Comparison of ENCODE assay signal across 20 cellular contexts in the genomic region with DNA sequence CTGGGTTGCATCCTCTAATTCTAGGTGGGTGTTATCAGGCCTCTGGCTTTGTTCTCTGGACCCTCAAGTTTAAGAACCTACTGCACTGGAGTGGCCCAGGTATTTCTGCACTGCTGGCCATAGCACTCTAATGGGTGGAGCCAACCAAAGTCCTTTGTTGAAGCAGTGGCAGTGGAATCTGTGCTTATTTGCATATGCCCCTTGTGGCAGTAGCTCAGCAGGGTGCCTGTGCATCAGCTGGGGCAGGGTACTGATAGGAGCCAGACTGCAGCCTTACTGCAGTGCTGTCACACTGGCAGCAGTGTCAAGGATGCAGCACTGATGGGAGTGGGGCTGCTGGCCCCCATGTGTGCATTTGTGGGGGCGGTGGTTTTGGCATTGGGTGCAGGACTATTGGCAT.
A peak's percentile ranks its signal among the peaks of the same experiment; 100 is the strongest.
DNase-seq lines count a peak whose midpoint lies in the region; ATAC-seq and TF ChIP-seq lines count a peak whose summit lies in the region.
"Had no signal": no experiment of that assay in that cellular context is flagged by ENCODE, and none has a peak within 500 bp of the region (broad histone marks: within the 10 kb centered on the region; RNA-seq: fewer than 3 reads in every experiment).

No MANE protein-coding gene starts in this region.

- no peaks in the 10 kb centered on the region for H3K9me3 ChIP-seq in lower lobe of right lung

- POLR2A ChIA-PET in WTC11 (lab: Charles Lee), result no interaction called here

- no peaks in the 10 kb centered on the region for H3K4me1 ChIP-seq in lower lobe of right lung

- H3K36me3 ChIP-seq in H7 (replicated peaks; ENCODE audit: control insufficient read depth, insufficient read depth, low read length) (no peaks in the 10 kb centered on the region), lower lobe of right lung (no peaks in the 10 kb centered on the region)

- intact Hi-C loops in lower lobe of right lung (cut with DNase I), result no loop called here

- H3K27ac Mint-ChIP-seq in WTC11, result no peak overlapping the region
- H3K27ac Mint-ChIP-seq: CD4-positive, alpha-beta T cell; T-cell had no signal

- TF ChIP-seq CTCF in WTC11 (IDR thresholded peaks at IDR 0.05) (no peak), lower lobe of right lung (IDR thresholded peaks at IDR 0.05) (no peak)

- H3K9me3 Mint-ChIP-seq in WTC11, result peaks cover 26% of the 10 kb centered on the region

- DNase-seq in H7, result peak; percentile 9
- DNase-seq in WTC11 (ENCODE audit: low spot score), result peak; percentile 55
- DNase-seq in iPS-NIHi11 (ENCODE audit: low spot score), result peak; percentile 8
- no peak for DNase-seq in activated CD4-positive, alpha-beta T cell treated with anti-CD3 and anti-CD28 coated beads, Interleukin-2, amount 50 U/mL, for 4 hours
- no peak for DNase-seq in EL
- DNase-seq in lower lobe of right lung, result no peak
- no peak for DNase-seq in SKM-1 (lab: John Stamatoyannopoulos, UW; ENCODE audit: unreplicated experiment)
- DNase-seq: CD4-positive, alpha-beta T cell; COR-L47; DMS79; Karpas-422; NCI-H1048; NCI-H1436; NCI-H187 treated with DMSO at 0.1 percent for 48 hours; NCI-H2107; SHP77 treated with DMSO at 0.1 percent for 48 hours; T-cell had no signal

- H3K27me3 ChIP-seq in H7 (ENCODE audit: control insufficient read depth, insufficient read depth, low read length) (no peaks in the 10 kb centered on the region), lower lobe of right lung (ENCODE audit: low read depth) (no peaks in the 10 kb centered on the region)

- no peak overlapping the region for H3K4me3 Mint-ChIP-seq in WTC11
- H3K4me3 Mint-ChIP-seq: CD4-positive, alpha-beta T cell; IgD-negative memory B cell; T-cell had no signal

- H3K27me3 Mint-ChIP-seq in WTC11 (ENCODE audit: low read depth), result no peaks in the 10 kb centered on the region
- H3K27me3 Mint-ChIP-seq: CD4-positive, alpha-beta T cell; IgD-negative memory B cell; T-cell had no signal

- ATAC-seq in WTC11, result peak; percentile 74
- ATAC-seq in lower lobe of right lung, result no peak
- ATAC-seq: T-cell had no signal

- no peak overlapping the region for H3K27ac ChIP-seq in lower lobe of right lung
- H3K27ac ChIP-seq: RWPE1, SK-N-MC had no signal

- H3K4me3 ChIP-seq in H7 (ENCODE audit: insufficient read depth, low read depth, low read length), result no peak overlapping the region
- H3K4me3 ChIP-seq in lower lobe of right lung, result no peak overlapping the region
- H3K4me3 ChIP-seq: SK-N-MC had no signal

- CTCF ChIA-PET in WTC11 (lab: Charles Lee), result no interaction called here

- peaks cover 21% of the 10 kb centered on the region for H3K36me3 Mint-ChIP-seq in WTC11
- H3K36me3 Mint-ChIP-seq: IgD-negative memory B cell, T-cell had no signal

- H3K4me1 Mint-ChIP-seq in WTC11, result peaks cover 3% of the 10 kb centered on the region; the same call in 1 of the 2 replicates
- H3K4me1 Mint-ChIP-seq: T-cell had no signal

TF ChIP-seq in WTC11, 78 proteins besides CTCF, POLR2A, EP300 and RAD21:
- TF ChIP-seq E2F1 (CRISPR knock-in tag; IDR thresholded peaks at IDR 0.05) (no peak), ZSCAN18 (CRISPR knock-in tag; IDR thresholded peaks at IDR 0.05) (no peak)
- TF ChIP-seq, protein P1, sequence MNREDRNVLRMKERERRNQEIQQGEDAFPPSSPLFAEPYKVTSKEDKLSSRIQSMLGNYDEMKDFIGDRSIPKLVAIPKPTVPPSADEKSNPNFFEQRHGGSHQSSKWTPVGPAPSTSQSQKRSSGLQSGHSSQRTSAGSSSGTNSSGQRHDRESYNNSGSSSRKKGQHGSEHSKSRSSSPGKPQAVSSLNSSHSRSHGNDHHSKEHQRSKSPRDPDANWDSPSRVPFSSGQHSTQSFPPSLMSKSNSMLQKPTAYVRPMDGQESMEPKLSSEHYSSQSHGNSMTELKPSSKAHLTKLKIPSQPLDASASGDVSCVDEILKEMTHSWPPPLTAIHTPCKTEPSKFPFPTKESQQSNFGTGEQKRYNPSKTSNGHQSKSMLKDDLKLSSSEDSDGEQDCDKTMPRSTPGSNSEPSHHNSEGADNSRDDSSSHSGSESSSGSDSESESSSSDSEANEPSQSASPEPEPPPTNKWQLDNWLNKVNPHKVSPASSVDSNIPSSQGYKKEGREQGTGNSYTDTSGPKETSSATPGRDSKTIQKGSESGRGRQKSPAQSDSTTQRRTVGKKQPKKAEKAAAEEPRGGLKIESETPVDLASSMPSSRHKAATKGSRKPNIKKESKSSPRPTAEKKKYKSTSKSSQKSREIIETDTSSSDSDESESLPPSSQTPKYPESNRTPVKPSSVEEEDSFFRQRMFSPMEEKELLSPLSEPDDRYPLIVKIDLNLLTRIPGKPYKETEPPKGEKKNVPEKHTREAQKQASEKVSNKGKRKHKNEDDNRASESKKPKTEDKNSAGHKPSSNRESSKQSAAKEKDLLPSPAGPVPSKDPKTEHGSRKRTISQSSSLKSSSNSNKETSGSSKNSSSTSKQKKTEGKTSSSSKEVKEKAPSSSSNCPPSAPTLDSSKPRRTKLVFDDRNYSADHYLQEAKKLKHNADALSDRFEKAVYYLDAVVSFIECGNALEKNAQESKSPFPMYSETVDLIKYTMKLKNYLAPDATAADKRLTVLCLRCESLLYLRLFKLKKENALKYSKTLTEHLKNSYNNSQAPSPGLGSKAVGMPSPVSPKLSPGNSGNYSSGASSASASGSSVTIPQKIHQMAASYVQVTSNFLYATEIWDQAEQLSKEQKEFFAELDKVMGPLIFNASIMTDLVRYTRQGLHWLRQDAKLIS (CRISPR knock-in tag; IDR thresholded peaks at IDR 0.05; ENCODE audit: borderline replicate concordance), result no peak

Comparison
In these comparisons a context has a peak if more than half of its experiments do, and no peak if none do; other contexts are left out.
1. DNase-seq: peak in H7 (single experiment), WTC11 (single experiment) and iPS-NIHi11 (single experiment); none in activated CD4-positive, alpha-beta T cell treated with anti-CD3 and anti-CD28 coated beads, Interleukin-2, amount 50 U/mL, for 4 hours (0 of 2), EL (single experiment), lower lobe of right lung (single experiment) and SKM-1 (single experiment).